Comparison of ENCODE assay signal across 11 cellular contexts in genomic region chr1:94258873-94259331, GRCh38. TPM values are rescaled to one million over a fixed set of nuclear protein-coding genes. Genes with fewer than 3 reads are reported as not detected.
DNase-seq lines count a peak whose midpoint lies in the region; ATAC-seq and TF ChIP-seq lines count a peak whose summit lies in the region.
"Had no signal": no experiment of that assay in that cellular context is flagged by ENCODE, and none has a peak within 500 bp of the region (broad histone marks: within the 10 kb centered on the region; RNA-seq: fewer than 3 reads in every experiment).

No MANE protein-coding gene starts in this region.

- TF ChIP-seq CTCF in fibroblast of the aortic adventitia (IDR thresholded peaks at IDR 0.05; ENCODE audit: insufficient read depth, low read length) (no peak), gastrocnemius medialis (IDR thresholded peaks at IDR 0.05 in 4 of 5, conservative IDR thresholded peaks at IDR 0.05 in 1 of 5) (no peak)

- H3K27ac ChIP-seq in SJCRH30 = no peak overlapping the region
- peak overlapping the region; percentile 29 to 61 (median 56) for H3K27ac ChIP-seq in gastrocnemius medialis

- ATAC-seq in gastrocnemius medialis (peak; percentile 85 to 91), HG03139 (IDR thresholded peaks at IDR 0.05; ENCODE audit: unreplicated experiment) (no peak), GM19463 (IDR thresholded peaks at IDR 0.05; ENCODE audit: unreplicated experiment) (no peak)
- ATAC-seq: T-helper 17 cell had no signal

- H3K4me3 ChIP-seq in SJCRH30 (no peak overlapping the region), fibroblast of the aortic adventitia (ENCODE audit: low read depth, low read length) (no peak overlapping the region), gastrocnemius medialis (no peak overlapping the region)
- H3K4me3 ChIP-seq: GM23338 had no signal

- TF ChIP-seq POLR2A in gastrocnemius medialis (IDR thresholded peaks at IDR 0.05) = no peak

- H3K27me3 ChIP-seq in SJCRH30 (0 out of 2 replicates have a peak, but pooled peaks cover 3% of the 10 kb centered on the region), gastrocnemius medialis (no peaks in the 10 kb centered on the region)

- no peaks in the 10 kb centered on the region for H3K9me3 ChIP-seq in SJCRH30 (replicated peaks)
- no peaks in the 10 kb centered on the region for H3K9me3 ChIP-seq in gastrocnemius medialis

- no peaks in the 10 kb centered on the region for H3K36me3 ChIP-seq in SJCRH30
- no peaks in the 10 kb centered on the region for H3K36me3 ChIP-seq in gastrocnemius medialis

- H3K4me1 ChIP-seq in SJCRH30 = peaks cover 22% of the 10 kb centered on the region
- H3K4me1 ChIP-seq in gastrocnemius medialis = peaks cover 8 to 20% of the 10 kb centered on the region in 2 donors

- in situ Hi-C loops in gastrocnemius medialis (cut with MboI; ENCODE audit: low sequenced_read_pairs in 4 of 4) = loop anchor here in 1 of 4 donors (10.0 kb wide), 1 partner anchor 66 kb away; no protein-coding TSS in a partner anchor

- DNase-seq in ELR (ENCODE audit: low read depth) (peak; percentile 91), SJCRH30 (peak; percentile 61 to 74), fibroblast of the aortic adventitia (ENCODE audit: low read depth) (peak; percentile 98), gastrocnemius medialis (peak; percentile 44 to 82), NCI-H2107 treated with DMSO at 0.1 percent for 48 hours (lab: John Stamatoyannopoulos, UW; ENCODE audit: unreplicated experiment) (no peak), DMS79 treated with DMSO at 0.1 percent for 48 hours (lab: John Stamatoyannopoulos, UW) (no peak)
- DNase-seq: stimulated activated CD4-positive, alpha-beta T cell treated with anti-CD3 and anti-CD28 coated beads, Interleukin-2, amount 100 ng/mL, for 24 hours; T-helper 17 cell had no signal

- intact Hi-C loops in gastrocnemius medialis (cut with DNase I; ENCODE audit: low total_unique reads) = no loop called here

RNA-seq across cellular contexts. Expression of gene ARHGAP29, which starts 21.5 kb away (rescaled TPM):
- total RNA-seq in SJCRH30 (2014; rRNA removed; shearing (Covaris generic)) = 15.5 and 18.4 TPM in 2 replicates
- total RNA-seq in fibroblast of the aortic adventitia (ENCODE audit: low replicate concordance) (32.5 and 77.2 TPM in 2 replicates), gastrocnemius medialis (10 to 100 TPM in 3 of 4 donors, 1 to 10 TPM in 1; 10.0 to 13.5 (median 11.6) TPM)

Comparison
In these comparisons a context has a peak if more than half of its experiments do, and no peak if none do; other contexts are left out.
1. DNase-seq: peak in ELR (single experiment), SJCRH30 (2 of 2), fibroblast of the aortic adventitia (single experiment) and gastrocnemius medialis (2 of 2); none in NCI-H2107 treated with DMSO at 0.1 percent for 48 hours (single experiment) and DMS79 treated with DMSO at 0.1 percent for 48 hours (single experiment).
2. ATAC-seq: peak in gastrocnemius medialis (2 of 2); none in HG03139 (single experiment) and GM19463 (single experiment).